In the genomic region with DNA sequence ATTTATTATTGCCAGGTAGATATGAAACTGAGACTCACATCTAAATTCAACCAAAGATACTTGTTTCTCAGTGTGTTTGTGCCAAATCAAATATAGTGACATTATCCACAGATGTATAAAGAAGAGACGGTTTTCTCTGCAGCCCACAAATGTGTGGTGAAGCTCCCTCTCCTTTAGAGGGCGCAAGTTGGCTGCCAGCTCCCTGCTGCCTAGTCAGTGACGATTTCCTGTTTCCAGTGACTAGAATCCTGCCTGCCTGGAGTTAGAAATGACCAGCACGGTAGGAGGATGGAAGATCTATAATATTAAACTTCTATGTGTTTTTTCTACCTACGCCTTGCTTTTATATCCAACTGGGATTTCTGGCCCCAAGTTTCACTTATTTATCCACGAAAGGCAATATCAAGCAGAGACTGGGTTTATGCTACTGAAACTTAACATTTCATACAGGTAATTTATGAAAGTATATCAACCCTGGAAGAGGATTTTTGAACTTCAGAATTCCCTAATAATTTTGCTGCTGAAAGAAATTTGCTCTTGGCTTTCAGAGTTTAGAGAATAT, we compare ENCODE assay signal across 8 cellular contexts.
DNase-seq lines count a peak whose midpoint lies in the region; ATAC-seq and TF ChIP-seq lines count a peak whose summit lies in the region.

No MANE protein-coding gene starts in this region.

- no peak overlapping the region for H3K27ac Mint-ChIP-seq in osteocyte (ENCODE audit: unreplicated experiment)

- H3K36me3 Mint-ChIP-seq in osteocyte (ENCODE audit: unreplicated experiment), result no peaks in the 10 kb centered on the region

- no peak for TF ChIP-seq POLR2A in adrenal gland (IDR thresholded peaks at IDR 0.05)

- H3K27me3 Mint-ChIP-seq in osteocyte (ENCODE audit: unreplicated experiment), result no peaks in the 10 kb centered on the region

- no peaks in the 10 kb centered on the region for H3K9me3 ChIP-seq in adrenal gland (replicated peaks in 1 of 3)

- H3K9me3 Mint-ChIP-seq in osteocyte (ENCODE audit: unreplicated experiment), result no peaks in the 10 kb centered on the region

- H3K4me1 ChIP-seq in adrenal gland (replicated peaks in 1 of 2), result no peaks in the 10 kb centered on the region

- no peaks in the 10 kb centered on the region for H3K4me1 Mint-ChIP-seq in osteocyte (ENCODE audit: unreplicated experiment)

- H3K36me3 ChIP-seq in H7 (replicated peaks; ENCODE audit: control insufficient read depth, insufficient read depth, low read length) (no peaks in the 10 kb centered on the region), adrenal gland (replicated peaks in 1 of 2) (no peaks in the 10 kb centered on the region)

- ATAC-seq in GM21360 (IDR thresholded peaks at IDR 0.05; ENCODE audit: unreplicated experiment), result no peak

- H3K27ac ChIP-seq in adrenal gland, result no peak overlapping the region

- no peaks in the 10 kb centered on the region for H3K27me3 ChIP-seq in H7 (ENCODE audit: control insufficient read depth, insufficient read depth, low read length)
- H3K27me3 ChIP-seq in adrenal gland, result no peaks in the 10 kb centered on the region

- H3K4me3 Mint-ChIP-seq in osteocyte (ENCODE audit: unreplicated experiment), result no peak overlapping the region

- H3K4me3 ChIP-seq in H7 (ENCODE audit: insufficient read depth, low read depth, low read length) (no peak overlapping the region), adrenal gland (no peak overlapping the region)

- TF ChIP-seq CTCF in adrenal gland (IDR thresholded peaks at IDR 0.05), result peak in 5 of 6 experiments; percentile 14 to 50 (median 41)
- peak; percentile 49 for TF ChIP-seq CTCF in osteocyte (IDR thresholded peaks at IDR 0.05)

- peak; percentile 63 for DNase-seq in ELF-1 (ENCODE audit: low read depth, low spot score)
- DNase-seq in H7, result peak; percentile 32
- peak; percentile 79 for DNase-seq in NCI-H146 (lab: John Stamatoyannopoulos, UW)
- DNase-seq in adrenal gland, result peak in 5 of 7 donors; percentile 25 to 74 (median 45)
- no peak for DNase-seq in osteocyte (ENCODE audit: extremely low spot score, unreplicated experiment)
- no peak for DNase-seq in effector CD8-positive, alpha-beta T cell (lab: John Stamatoyannopoulos, UW)
- no peak for DNase-seq in NCI-H187 treated with DMSO at 0.1 percent for 48 hours (lab: John Stamatoyannopoulos, UW)

- intact Hi-C loops in adrenal gland (cut with DNase I), result no loop called here

- 51 to 74% (median 56%) methylated on average over 6 of the region's 6 CpGs for WGBS in adrenal gland, 4 donors

Comparison
In these comparisons a context has a peak if more than half of its experiments do, and no peak if none do; other contexts are left out.
1. DNase-seq: peak in ELF-1 (single experiment), H7 (single experiment), NCI-H146 (single experiment) and adrenal gland (5 of 7); none in osteocyte (single experiment), effector CD8-positive, alpha-beta T cell (single experiment) and NCI-H187 treated with DMSO at 0.1 percent for 48 hours (single experiment).